26 cellular contexts compared by ENCODE assay signal in genomic region chr6:128474933-128475332, GRCh38.
"Had no signal": no experiment of that assay in that cellular context is flagged by ENCODE, and none has a peak within 500 bp of the region (broad histone marks: within the 10 kb centered on the region; RNA-seq: fewer than 3 reads in every experiment).

No MANE protein-coding gene starts in this region.

- ATAC-seq: heart right ventricle; left cardiac atrium; left lung; mucosa of descending colon; psoas muscle; right cardiac atrium; stimulated activated effector memory CD8-positive, alpha-beta T cell treated with anti-CD3 and anti-CD28 coated beads, Interleukin-12 subunit alpha, Interleukin-12 subunit beta, amount 100 ng/mL, for 72 hours; stimulated activated naive CD8-positive, alpha-beta T cell treated with anti-CD3 and anti-CD28 coated beads, Interleukin-15, Interleukin-2, amounts not matched to agents 100 U/mL and 50 U/mL, for 24 hours had no signal

- H3K9me3 Mint-ChIP-seq: naive B cell; nephron; stimulated activated effector memory CD8-positive, alpha-beta T cell treated with anti-CD3 and anti-CD28 coated beads, Interleukin-12 subunit alpha, Interleukin-12 subunit beta, amount 100 ng/mL, for 72 hours had no signal

- H3K36me3 Mint-ChIP-seq: naive B cell; stimulated activated effector memory CD8-positive, alpha-beta T cell treated with anti-CD3 and anti-CD28 coated beads, Interleukin-12 subunit alpha, Interleukin-12 subunit beta, amount 100 ng/mL, for 72 hours had no signal

- H3K4me1 Mint-ChIP-seq: nephron had no signal

- H3K36me3 ChIP-seq: esophagus muscularis mucosa, heart right ventricle, left lung, ovary, sigmoid colon, tibial artery had no signal

- H3K27me3 ChIP-seq: dorsolateral prefrontal cortex, esophagus muscularis mucosa, heart right ventricle, left lung, ovary, sigmoid colon, testis, tibial artery had no signal

- H3K27ac ChIP-seq: esophagus muscularis mucosa, heart right ventricle, left lung, ovary, psoas muscle, sigmoid colon, testis, tibial artery had no signal

- H3K4me3 ChIP-seq: dorsolateral prefrontal cortex, esophagus muscularis mucosa, heart right ventricle, left lung, mucosa of descending colon, ovary, psoas muscle, sigmoid colon, testis, tibial artery had no signal

- H3K9me3 ChIP-seq: esophagus muscularis mucosa, heart right ventricle, left lung, mucosa of descending colon, ovary, psoas muscle, sigmoid colon, testis, tibial artery had no signal

- H3K27me3 Mint-ChIP-seq: naive B cell, type B pancreatic cell had no signal

- H3K4me1 ChIP-seq: left lung, psoas muscle, testis had no signal

- DNase-seq: dorsolateral prefrontal cortex; effector CD4-positive, alpha-beta T cell; foreskin melanocyte; glutamatergic neuron; heart right ventricle; hippocampal formation; left cardiac atrium; left lung; mucosa of descending colon; naive B cell; nucleus accumbens; ovary; posterior cingulate gyrus; psoas muscle; right cardiac atrium; sigmoid colon; stimulated activated CD4-positive, alpha-beta T cell treated with anti-CD3 and anti-CD28 coated beads, Interleukin-2, amount 100 ng/mL, for 24 hours; stimulated activated CD4-positive, alpha-beta T cell treated with anti-CD3 and anti-CD28 coated beads, Interleukin-4, amount 100 ng/mL, for 24 hours; stimulated activated naive CD8-positive, alpha-beta T cell treated with anti-CD3 and anti-CD28 coated beads, Interleukin-15, Interleukin-2, amounts not matched to agents 100 U/mL and 50 U/mL, for 24 hours; substantia nigra; testis; tibial artery had no signal

- H3K4me3 Mint-ChIP-seq: naive B cell; nephron; stimulated activated effector memory CD8-positive, alpha-beta T cell treated with anti-CD3 and anti-CD28 coated beads, Interleukin-12 subunit alpha, Interleukin-12 subunit beta, amount 100 ng/mL, for 72 hours; type B pancreatic cell had no signal

- H3K27ac Mint-ChIP-seq: naive B cell; nephron; stimulated activated effector memory CD8-positive, alpha-beta T cell treated with anti-CD3 and anti-CD28 coated beads, Interleukin-12 subunit alpha, Interleukin-12 subunit beta, amount 100 ng/mL, for 72 hours; type B pancreatic cell had no signal
